In genomic region chr2:208182835-208183234, GRCh38 we compare ENCODE assay signal across 1 cellular context.
TF ChIP-seq lines count a peak whose summit lies in the region.

No MANE protein-coding gene starts in this region.

TF ChIP-seq in H1, 55 proteins besides CTCF, POLR2A, EP300 and RAD21:
- TF ChIP-seq SRF (IDR thresholded peaks at IDR 0.05; ENCODE audit: low read depth, low read length) (no peak), POLR2AphosphoS5 (IDR thresholded peaks at IDR 0.05; ENCODE audit: low read depth, low read length) (no peak), BACH1 (IDR thresholded peaks at IDR 0.05; ENCODE audit: low read length) (no peak), PHF8 (conservative IDR thresholded peaks at IDR 0.05; ENCODE audit: low read depth, low read length) (no peak), EGR1 (IDR thresholded peaks at IDR 0.05; ENCODE audit: borderline replicate concordance, low read depth, low read length) (no peak), ATF3 (IDR thresholded peaks at IDR 0.05; ENCODE audit: insufficient read depth, low read depth, low read length) (no peak)
- TF ChIP-seq, protein P1, sequence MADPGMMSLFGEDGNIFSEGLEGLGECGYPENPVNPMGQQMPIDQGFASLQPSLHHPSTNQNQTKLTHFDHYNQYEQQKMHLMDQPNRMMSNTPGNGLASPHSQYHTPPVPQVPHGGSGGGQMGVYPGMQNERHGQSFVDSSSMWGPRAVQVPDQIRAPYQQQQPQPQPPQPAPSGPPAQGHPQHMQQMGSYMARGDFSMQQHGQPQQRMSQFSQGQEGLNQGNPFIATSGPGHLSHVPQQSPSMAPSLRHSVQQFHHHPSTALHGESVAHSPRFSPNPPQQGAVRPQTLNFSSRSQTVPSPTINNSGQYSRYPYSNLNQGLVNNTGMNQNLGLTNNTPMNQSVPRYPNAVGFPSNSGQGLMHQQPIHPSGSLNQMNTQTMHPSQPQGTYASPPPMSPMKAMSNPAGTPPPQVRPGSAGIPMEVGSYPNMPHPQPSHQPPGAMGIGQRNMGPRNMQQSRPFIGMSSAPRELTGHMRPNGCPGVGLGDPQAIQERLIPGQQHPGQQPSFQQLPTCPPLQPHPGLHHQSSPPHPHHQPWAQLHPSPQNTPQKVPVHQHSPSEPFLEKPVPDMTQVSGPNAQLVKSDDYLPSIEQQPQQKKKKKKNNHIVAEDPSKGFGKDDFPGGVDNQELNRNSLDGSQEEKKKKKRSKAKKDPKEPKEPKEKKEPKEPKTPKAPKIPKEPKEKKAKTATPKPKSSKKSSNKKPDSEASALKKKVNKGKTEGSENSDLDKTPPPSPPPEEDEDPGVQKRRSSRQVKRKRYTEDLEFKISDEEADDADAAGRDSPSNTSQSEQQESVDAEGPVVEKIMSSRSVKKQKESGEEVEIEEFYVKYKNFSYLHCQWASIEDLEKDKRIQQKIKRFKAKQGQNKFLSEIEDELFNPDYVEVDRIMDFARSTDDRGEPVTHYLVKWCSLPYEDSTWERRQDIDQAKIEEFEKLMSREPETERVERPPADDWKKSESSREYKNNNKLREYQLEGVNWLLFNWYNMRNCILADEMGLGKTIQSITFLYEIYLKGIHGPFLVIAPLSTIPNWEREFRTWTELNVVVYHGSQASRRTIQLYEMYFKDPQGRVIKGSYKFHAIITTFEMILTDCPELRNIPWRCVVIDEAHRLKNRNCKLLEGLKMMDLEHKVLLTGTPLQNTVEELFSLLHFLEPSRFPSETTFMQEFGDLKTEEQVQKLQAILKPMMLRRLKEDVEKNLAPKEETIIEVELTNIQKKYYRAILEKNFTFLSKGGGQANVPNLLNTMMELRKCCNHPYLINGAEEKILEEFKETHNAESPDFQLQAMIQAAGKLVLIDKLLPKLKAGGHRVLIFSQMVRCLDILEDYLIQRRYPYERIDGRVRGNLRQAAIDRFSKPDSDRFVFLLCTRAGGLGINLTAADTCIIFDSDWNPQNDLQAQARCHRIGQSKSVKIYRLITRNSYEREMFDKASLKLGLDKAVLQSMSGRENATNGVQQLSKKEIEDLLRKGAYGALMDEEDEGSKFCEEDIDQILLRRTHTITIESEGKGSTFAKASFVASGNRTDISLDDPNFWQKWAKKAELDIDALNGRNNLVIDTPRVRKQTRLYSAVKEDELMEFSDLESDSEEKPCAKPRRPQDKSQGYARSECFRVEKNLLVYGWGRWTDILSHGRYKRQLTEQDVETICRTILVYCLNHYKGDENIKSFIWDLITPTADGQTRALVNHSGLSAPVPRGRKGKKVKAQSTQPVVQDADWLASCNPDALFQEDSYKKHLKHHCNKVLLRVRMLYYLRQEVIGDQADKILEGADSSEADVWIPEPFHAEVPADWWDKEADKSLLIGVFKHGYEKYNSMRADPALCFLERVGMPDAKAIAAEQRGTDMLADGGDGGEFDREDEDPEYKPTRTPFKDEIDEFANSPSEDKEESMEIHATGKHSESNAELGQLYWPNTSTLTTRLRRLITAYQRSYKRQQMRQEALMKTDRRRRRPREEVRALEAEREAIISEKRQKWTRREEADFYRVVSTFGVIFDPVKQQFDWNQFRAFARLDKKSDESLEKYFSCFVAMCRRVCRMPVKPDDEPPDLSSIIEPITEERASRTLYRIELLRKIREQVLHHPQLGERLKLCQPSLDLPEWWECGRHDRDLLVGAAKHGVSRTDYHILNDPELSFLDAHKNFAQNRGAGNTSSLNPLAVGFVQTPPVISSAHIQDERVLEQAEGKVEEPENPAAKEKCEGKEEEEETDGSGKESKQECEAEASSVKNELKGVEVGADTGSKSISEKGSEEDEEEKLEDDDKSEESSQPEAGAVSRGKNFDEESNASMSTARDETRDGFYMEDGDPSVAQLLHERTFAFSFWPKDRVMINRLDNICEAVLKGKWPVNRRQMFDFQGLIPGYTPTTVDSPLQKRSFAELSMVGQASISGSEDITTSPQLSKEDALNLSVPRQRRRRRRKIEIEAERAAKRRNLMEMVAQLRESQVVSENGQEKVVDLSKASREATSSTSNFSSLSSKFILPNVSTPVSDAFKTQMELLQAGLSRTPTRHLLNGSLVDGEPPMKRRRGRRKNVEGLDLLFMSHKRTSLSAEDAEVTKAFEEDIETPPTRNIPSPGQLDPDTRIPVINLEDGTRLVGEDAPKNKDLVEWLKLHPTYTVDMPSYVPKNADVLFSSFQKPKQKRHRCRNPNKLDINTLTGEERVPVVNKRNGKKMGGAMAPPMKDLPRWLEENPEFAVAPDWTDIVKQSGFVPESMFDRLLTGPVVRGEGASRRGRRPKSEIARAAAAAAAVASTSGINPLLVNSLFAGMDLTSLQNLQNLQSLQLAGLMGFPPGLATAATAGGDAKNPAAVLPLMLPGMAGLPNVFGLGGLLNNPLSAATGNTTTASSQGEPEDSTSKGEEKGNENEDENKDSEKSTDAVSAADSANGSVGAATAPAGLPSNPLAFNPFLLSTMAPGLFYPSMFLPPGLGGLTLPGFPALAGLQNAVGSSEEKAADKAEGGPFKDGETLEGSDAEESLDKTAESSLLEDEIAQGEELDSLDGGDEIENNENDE (IDR thresholded peaks at IDR 0.05; ENCODE audit: insufficient replicate concordance, low read length) = no peak
